ENCODE assay signal across 18 cellular contexts in the genomic region with DNA sequence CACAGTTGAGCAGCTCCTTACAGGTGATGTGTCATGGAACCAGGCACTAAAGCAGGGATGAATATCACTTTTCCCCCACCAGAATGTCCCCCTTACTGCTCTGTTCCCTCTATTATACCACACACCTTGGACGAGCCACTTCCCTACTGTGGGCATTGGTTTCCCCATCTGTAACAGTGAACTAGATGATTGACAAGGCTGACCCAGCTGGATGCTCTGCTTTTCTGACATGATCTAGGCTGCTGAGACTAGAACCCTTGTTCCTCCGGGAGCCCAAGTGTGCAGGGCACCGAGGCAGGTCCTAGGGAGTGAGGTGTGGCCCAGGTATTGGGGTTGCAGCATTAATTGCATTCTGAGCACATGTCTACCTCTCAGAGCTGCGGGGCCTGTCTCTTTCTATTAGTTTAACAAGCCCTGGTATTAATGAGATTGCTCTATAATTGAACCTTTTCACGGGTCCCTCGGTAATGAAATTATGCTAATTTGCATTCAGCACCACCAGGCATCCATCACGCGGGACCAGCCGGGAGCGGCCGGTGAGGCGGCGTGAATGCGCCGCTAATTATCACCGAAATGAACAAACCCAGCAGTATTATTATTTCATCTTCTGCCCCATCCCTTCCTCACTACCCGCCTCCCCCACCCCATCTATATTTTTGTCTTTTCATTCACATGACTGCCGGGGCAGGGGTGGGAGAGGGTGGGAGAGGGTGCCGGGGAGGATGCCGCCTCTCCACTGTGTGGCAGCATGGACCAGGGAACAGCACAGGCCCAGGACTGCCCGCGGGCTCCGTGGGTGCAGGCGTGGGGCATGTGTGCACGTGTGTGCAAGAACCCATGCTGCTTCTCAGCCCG.
DNase-seq lines count a peak whose midpoint lies in the region; ATAC-seq and TF ChIP-seq lines count a peak whose summit lies in the region.
"Had no signal": no experiment of that assay in that cellular context is flagged by ENCODE, and none has a peak within 500 bp of the region (broad histone marks: within the 10 kb centered on the region; RNA-seq: fewer than 3 reads in every experiment).

No MANE protein-coding gene starts in this region.

- H3K27me3 ChIP-seq in right atrium auricular region (no peaks in the 10 kb centered on the region), mesenchymal stem cell (ENCODE audit: control insufficient read depth in 1 of 2, insufficient read depth in 1 of 2, low read length in 2 of 2) (no peaks in the 10 kb centered on the region), upper lobe of right lung (no peaks in the 10 kb centered on the region), stomach (no peaks in the 10 kb centered on the region)

- H3K27ac ChIP-seq in right atrium auricular region = no peak overlapping the region
- H3K27ac ChIP-seq in coronary artery = no peak overlapping the region
- H3K27ac ChIP-seq in mesenchymal stem cell (ENCODE audit: low read length, poor library complexity, severe bottlenecking) = no peak overlapping the region
- no peak overlapping the region for H3K27ac ChIP-seq in upper lobe of right lung
- H3K27ac ChIP-seq in stomach = no peak overlapping the region
- H3K27ac ChIP-seq: HL-60 had no signal

- no peak overlapping the region for H3K27ac Mint-ChIP-seq in CD14-positive monocyte
- H3K27ac Mint-ChIP-seq: activated naive CD4-positive, alpha-beta T cell treated with anti-CD3 and anti-CD28 coated beads, Interleukin-2, amount 10 ng/mL, durations not matched to agents 7 days and 5 days; stimulated activated naive CD8-positive, alpha-beta T cell treated with anti-CD3 and anti-CD28 coated beads, Interleukin-15, Interleukin-2, amounts not matched to agents 100 ng/mL and 50 ng/mL, for 24 hours had no signal

- no peak overlapping the region for H3K18ac ChIP-seq in mesenchymal stem cell (ENCODE audit: low read depth in 1 of 2, low read length in 2 of 2)

- peak; percentile 34 for DNase-seq in right atrium auricular region (ENCODE audit: low spot score)
- DNase-seq in cardiac septum (ENCODE audit: low spot score) = no peak
- peak; percentile 53 for DNase-seq in coronary artery (ENCODE audit: low spot score)
- no peak for DNase-seq in mesenchymal stem cell
- no peak for DNase-seq in upper lobe of right lung
- DNase-seq in stomach = no peak
- DNase-seq in stimulated activated CD4-positive, alpha-beta T cell treated with anti-CD3 and anti-CD28 coated beads, Interleukin-4, amount 100 ng/mL, for 4 hours = no peak
- no peak for DNase-seq in CD14-positive monocyte (ENCODE audit: low spot score)
- DNase-seq: ACHN; activated CD4-positive, CD25-positive, alpha-beta regulatory T cell treated with anti-CD3 and anti-CD28 coated beads, Interleukin-2, amount 50 U/mL, for 72 hours; activated naive CD4-positive, alpha-beta T cell treated with anti-CD3 and anti-CD28 coated beads, Interleukin-2, amount 10 ng/mL, durations not matched to agents 7 days and 5 days; Caco-2; effector CD8-positive, alpha-beta T cell; KBM-7; NCI-H1105; T-helper 2 cell had no signal

- H2BK120ac ChIP-seq in mesenchymal stem cell (ENCODE audit: low read depth, low read length) = no peak overlapping the region

- H4K8ac ChIP-seq in mesenchymal stem cell (ENCODE audit: low read length) = no peak overlapping the region

- no peak for TF ChIP-seq POLR2A in stomach (IDR thresholded peaks at IDR 0.05)

- H3K4ac ChIP-seq in mesenchymal stem cell (ENCODE audit: low read depth in 1 of 2, low read length in 2 of 2) = no peak overlapping the region

- H3K14ac ChIP-seq in mesenchymal stem cell (ENCODE audit: low read length in 2 of 2) = no peak overlapping the region

- H3K9me3 ChIP-seq in right atrium auricular region (peaks cover 0 to 4% of the 10 kb centered on the region in 2 donors), mesenchymal stem cell (ENCODE audit: control insufficient read depth, low read length) (no peaks in the 10 kb centered on the region), upper lobe of right lung (no peaks in the 10 kb centered on the region), stomach (no peaks in the 10 kb centered on the region)

- ATAC-seq in upper lobe of right lung = peak; percentile 44

- whole genome bisulfite sequencing in mesenchymal stem cell = 85% methylated on average over 24 of the region's 26 CpGs
- WGBS in stomach, 5 donors = 77 to 86% (median 81%) methylated on average over 22 to 26 of the region's 26 CpGs

- H3K4me1 ChIP-seq in right atrium auricular region (no peaks in the 10 kb centered on the region), mesenchymal stem cell (ENCODE audit: control insufficient read depth, insufficient read depth, low read depth, low read length) (peaks cover 10% of the 10 kb centered on the region), upper lobe of right lung (no peaks in the 10 kb centered on the region), stomach (no peaks in the 10 kb centered on the region)

- H3K4me3 ChIP-seq in right atrium auricular region = no peak overlapping the region
- H3K4me3 ChIP-seq in coronary artery = no peak overlapping the region
- H3K4me3 ChIP-seq in mesenchymal stem cell (ENCODE audit: insufficient read depth in 1 of 2, low read depth in 1 of 2, low read length in 2 of 2) = no peak overlapping the region
- no peak overlapping the region for H3K4me3 ChIP-seq in upper lobe of right lung
- no peak overlapping the region for H3K4me3 ChIP-seq in stomach

- peaks cover 4 to 11% (median 5%) of the 10 kb centered on the region in 3 donors for H3K27me3 Mint-ChIP-seq in CD14-positive monocyte (ENCODE audit: low read depth in 3 of 3)

- H3K4me2 ChIP-seq in mesenchymal stem cell (ENCODE audit: low read length, poor library complexity, severe bottlenecking) = no peak overlapping the region

- H2AFZ ChIP-seq in mesenchymal stem cell (ENCODE audit: low read depth, low read length) = no peak overlapping the region

- H2AK5ac ChIP-seq in mesenchymal stem cell (ENCODE audit: low read length, severe bottlenecking) = peak overlapping the region; percentile 50

- H3K36me3 ChIP-seq in right atrium auricular region (no peaks in the 10 kb centered on the region), mesenchymal stem cell (ENCODE audit: control insufficient read depth in 1 of 2, insufficient read depth in 2 of 2, low read depth in 1 of 2, low read length in 2 of 2) (no peaks in the 10 kb centered on the region), upper lobe of right lung (no peaks in the 10 kb centered on the region), stomach (no peaks in the 10 kb centered on the region)

- no peak overlapping the region for H3K4me3 Mint-ChIP-seq in CD14-positive monocyte
- H3K4me3 Mint-ChIP-seq: activated naive CD4-positive, alpha-beta T cell treated with anti-CD3 and anti-CD28 coated beads, Interleukin-2, amount 10 ng/mL, durations not matched to agents 7 days and 5 days; stimulated activated naive CD8-positive, alpha-beta T cell treated with anti-CD3 and anti-CD28 coated beads, Interleukin-15, Interleukin-2, amounts not matched to agents 100 ng/mL and 50 ng/mL, for 24 hours had no signal

- no peak overlapping the region for H4K91ac ChIP-seq in mesenchymal stem cell (ENCODE audit: low read length)

- H3K36me3 Mint-ChIP-seq in CD14-positive monocyte = no peaks in the 10 kb centered on the region
- H3K36me3 Mint-ChIP-seq: activated naive CD4-positive, alpha-beta T cell treated with anti-CD3 and anti-CD28 coated beads, Interleukin-2, amount 10 ng/mL, durations not matched to agents 7 days and 5 days had no signal

- no peak overlapping the region for H2BK15ac ChIP-seq in mesenchymal stem cell (ENCODE audit: low read depth, poor library complexity, severe bottlenecking)

- no peak overlapping the region for H2BK12ac ChIP-seq in mesenchymal stem cell (ENCODE audit: low read length in 2 of 2)

- no peaks in the 10 kb centered on the region for H3K4me1 Mint-ChIP-seq in CD14-positive monocyte
- H3K4me1 Mint-ChIP-seq: activated naive CD4-positive, alpha-beta T cell treated with anti-CD3 and anti-CD28 coated beads, Interleukin-2, amount 10 ng/mL, durations not matched to agents 7 days and 5 days had no signal

- no peak for TF ChIP-seq EP300 in stomach (IDR thresholded peaks at IDR 0.05)

- peaks cover 0 to 5% (median 2%) of the 10 kb centered on the region in 7 donors for H3K9me3 Mint-ChIP-seq in CD14-positive monocyte
- H3K9me3 Mint-ChIP-seq: activated naive CD4-positive, alpha-beta T cell treated with anti-CD3 and anti-CD28 coated beads, Interleukin-2, amount 10 ng/mL, durations not matched to agents 7 days and 5 days; stimulated activated naive CD8-positive, alpha-beta T cell treated with anti-CD3 and anti-CD28 coated beads, Interleukin-15, Interleukin-2, amounts not matched to agents 100 ng/mL and 50 ng/mL, for 24 hours had no signal

- intact Hi-C loops in cardiac septum (cut with DNase I) = loop anchor here (10.0 kb wide), 1 partner anchor 62 kb away; no protein-coding TSS in a partner anchor
- intact Hi-C loops in upper lobe of right lung (cut with DNase I) = no loop called here
- intact Hi-C loops in stomach (cut with DNase I; ENCODE audit: low total_unique reads) = no loop called here
- intact Hi-C loops in CD14-positive monocyte (cut with micrococcal nuclease) = no loop called here

- no peak overlapping the region for H3K9ac ChIP-seq in mesenchymal stem cell (ENCODE audit: low read length)

- no peak for TF ChIP-seq CTCF in right atrium auricular region (IDR thresholded peaks at IDR 0.05)
- TF ChIP-seq CTCF in coronary artery (IDR thresholded peaks at IDR 0.05) = no peak
- TF ChIP-seq CTCF in upper lobe of right lung (IDR thresholded peaks at IDR 0.05) = no peak
- TF ChIP-seq CTCF in stomach (IDR thresholded peaks at IDR 0.05) = no peak
- TF ChIP-seq CTCF in CD14-positive monocyte (IDR thresholded peaks at IDR 0.05) = no peak

- H3K79me1 ChIP-seq in mesenchymal stem cell (replicated peaks; ENCODE audit: low read length, poor library complexity, severe bottlenecking) = no peaks in the 10 kb centered on the region

- H2BK5ac ChIP-seq in mesenchymal stem cell (ENCODE audit: low read depth, low read length, poor library complexity, severe bottlenecking) = no peak overlapping the region

- H3K23ac ChIP-seq in mesenchymal stem cell (ENCODE audit: low read length in 2 of 2) = no peak overlapping the region

Comparison
In these comparisons a context has a peak if more than half of its experiments do, and no peak if none do; other contexts are left out.
1. DNase-seq: peak in right atrium auricular region (single experiment) and coronary artery (single experiment); none in cardiac septum (single experiment), mesenchymal stem cell (single experiment), upper lobe of right lung (single experiment), stomach (single experiment), stimulated activated CD4-positive, alpha-beta T cell treated with anti-CD3 and anti-CD28 coated beads, Interleukin-4, amount 100 ng/mL, for 4 hours (0 of 2) and CD14-positive monocyte (single experiment).